ENCODE assay signal across 33 cellular contexts in genomic region chr14:93316716-93317115, GRCh38. TPM values are rescaled to one million over a fixed set of nuclear protein-coding genes. Genes with fewer than 3 reads are reported as not detected.
A peak's percentile ranks its signal among the peaks of the same experiment; 100 is the strongest.
DNase-seq lines count a peak whose midpoint lies in the region; ATAC-seq and TF ChIP-seq lines count a peak whose summit lies in the region.
"Had no signal": no experiment of that assay in that cellular context is flagged by ENCODE, and none has a peak within 500 bp of the region (broad histone marks: within the 10 kb centered on the region; RNA-seq: fewer than 3 reads in every experiment).

No MANE protein-coding gene starts in this region.

- H3K23ac ChIP-seq in mesenchymal stem cell (ENCODE audit: low read length in 2 of 2) = no peak overlapping the region

- peaks cover 3% of the 10 kb centered on the region for H3K79me1 ChIP-seq in mesenchymal stem cell (replicated peaks; ENCODE audit: low read length, poor library complexity, severe bottlenecking)

- intact Hi-C loops in MCF 10A (cut with micrococcal nuclease) (no loop called here), mammary epithelial cell (cut with micrococcal nuclease) (no loop called here)

- no peak overlapping the region for H3K9ac ChIP-seq in mammary epithelial cell (ENCODE audit: insufficient read depth, low read length)
- no peak overlapping the region for H3K9ac ChIP-seq in mesenchymal stem cell (ENCODE audit: low read length)

- no peak overlapping the region for H3K4me3 Mint-ChIP-seq in MCF 10A (ENCODE audit: unreplicated experiment)
- H3K4me3 Mint-ChIP-seq: activated CD8-positive, alpha-beta T cell treated with anti-CD3 and anti-CD28 coated beads for 36 hours; activated naive CD4-positive, alpha-beta T cell treated with anti-CD3 and anti-CD28 coated beads for 36 hours; CD4-positive, alpha-beta T cell; mesothelial cell of epicardium had no signal

- peaks cover 38% of the 10 kb centered on the region for H3K4me1 Mint-ChIP-seq in MCF 10A (ENCODE audit: insufficient read depth, unreplicated experiment)

- H4K91ac ChIP-seq in mesenchymal stem cell (ENCODE audit: low read length) = no peak overlapping the region

- no peaks in the 10 kb centered on the region for H3K9me3 ChIP-seq in mammary epithelial cell (replicated peaks; ENCODE audit: insufficient read depth, low read length)
- H3K9me3 ChIP-seq in mesenchymal stem cell (ENCODE audit: control insufficient read depth, low read length) = no peaks in the 10 kb centered on the region
- H3K9me3 ChIP-seq: prostate gland, upper lobe of left lung had no signal

- DNase-seq in MCF 10A (ENCODE audit: unreplicated experiment) (no peak), mammary epithelial cell (no peak), RPMI7951 (ENCODE audit: low read depth) (peak; percentile 11), mesenchymal stem cell (no peak), omental fat pad (ENCODE audit: low spot score) (no peak), medulla oblongata (ENCODE audit: extremely low spot score) (no peak), NCI-H2107 (lab: John Stamatoyannopoulos, UW) (no peak)
- DNase-seq: 8988T; activated CD8-positive, alpha-beta memory T cell treated with anti-CD3 and anti-CD28 coated beads, Interleukin-2, amount 50 U/mL, for 48 hours; activated CD8-positive, alpha-beta T cell treated with anti-CD3 and anti-CD28 coated beads for 36 hours; activated naive CD4-positive, alpha-beta T cell treated with anti-CD3 and anti-CD28 coated beads for 36 hours; AML-193; amniotic stem cell; CD4-positive, alpha-beta T cell; effector CD8-positive, alpha-beta T cell; HCEC 1CT; MV-4-11; NCI-H146; NCI-H446 treated with DMSO at 0.1 percent for 48 hours; NCI-H774; SIG-M5; stimulated activated CD4-positive, alpha-beta T cell treated with anti-CD3 and anti-CD28 coated beads, Interleukin-15, amount 100 ng/mL, for 24 hours; stimulated activated CD4-positive, alpha-beta T cell treated with anti-CD3 and anti-CD28 coated beads, Interleukin-4, amount 100 ng/mL, for 4 hours; substantia nigra; SW 1271 had no signal

- H2BK120ac ChIP-seq in mesenchymal stem cell (ENCODE audit: low read depth, low read length) = no peak overlapping the region

- H2BK5ac ChIP-seq in mesenchymal stem cell (ENCODE audit: low read depth, low read length, poor library complexity, severe bottlenecking) = no peak overlapping the region

- H3K36me3 Mint-ChIP-seq in MCF 10A (ENCODE audit: insufficient read depth, unreplicated experiment) = peaks cover 3% of the 10 kb centered on the region

- peak overlapping the region; percentile 90 for H3K27ac Mint-ChIP-seq in MCF 10A (ENCODE audit: low read depth, unreplicated experiment)
- H3K27ac Mint-ChIP-seq: activated CD8-positive, alpha-beta T cell treated with anti-CD3 and anti-CD28 coated beads for 36 hours; activated naive CD4-positive, alpha-beta T cell treated with anti-CD3 and anti-CD28 coated beads for 36 hours; CD4-positive, alpha-beta T cell; mesothelial cell of epicardium had no signal

- BruUV-seq in MCF 10A (replicated peaks; lab: Mats Ljungman, UMichigan) (no TSS peak), mammary epithelial cell (replicated peaks; lab: Mats Ljungman, UMichigan) (no TSS peak)

- no peak for ATAC-seq in omental fat pad (ENCODE audit: low FRiP score)
- ATAC-seq in GM21447 (IDR thresholded peaks at IDR 0.05; ENCODE audit: unreplicated experiment) = no peak
- ATAC-seq: activated CD8-positive, alpha-beta T cell treated with anti-CD3 and anti-CD28 coated beads for 36 hours; sciatic nerve had no signal

- no peak overlapping the region for H3K4me3 ChIP-seq in mammary epithelial cell (replicated peaks in 1 of 3; ENCODE audit: insufficient read depth in 1 of 3, low read depth in 2 of 3, low read length in 3 of 3)
- no peak overlapping the region for H3K4me3 ChIP-seq in mesenchymal stem cell (ENCODE audit: insufficient read depth in 1 of 2, low read depth in 1 of 2, low read length in 2 of 2)
- H3K4me3 ChIP-seq: prostate gland, upper lobe of left lung had no signal

- H4K20me1 ChIP-seq in mammary epithelial cell (ENCODE audit: insufficient read depth, low read length) = peaks cover 2% of the 10 kb centered on the region

- POLR2A ChIA-PET in MCF 10A (lab: Yijun Ruan, JAX) = interaction anchor here (1.1 to 2.6 kb wide), 3 partner anchors 14 to 25 kb away, joined by 3 to 33 read pairs (median 5); partner anchors contain the start of gene BTBD7

- peaks cover 23% of the 10 kb centered on the region for H3K4me1 ChIP-seq in mammary epithelial cell (ENCODE audit: insufficient read depth, low read length)
- H3K4me1 ChIP-seq in mesenchymal stem cell (ENCODE audit: control insufficient read depth, insufficient read depth, low read depth, low read length) = peaks cover 8% of the 10 kb centered on the region

- H3K4ac ChIP-seq in mesenchymal stem cell (ENCODE audit: low read depth in 1 of 2, low read length in 2 of 2) = no peak overlapping the region

- H4K8ac ChIP-seq in mesenchymal stem cell (ENCODE audit: low read length) = no peak overlapping the region

- no peak overlapping the region for H3K4me2 ChIP-seq in mammary epithelial cell (ENCODE audit: insufficient read depth, low read depth, low read length)
- no peak overlapping the region for H3K4me2 ChIP-seq in mesenchymal stem cell (ENCODE audit: low read length, poor library complexity, severe bottlenecking)

- no peak overlapping the region for H2BK12ac ChIP-seq in mesenchymal stem cell (ENCODE audit: low read length in 2 of 2)

- H2AFZ ChIP-seq in mammary epithelial cell (ENCODE audit: low read depth, low read length) (no peak overlapping the region), mesenchymal stem cell (ENCODE audit: low read depth, low read length) (no peak overlapping the region)

- H3K27me3 ChIP-seq in mammary epithelial cell (ENCODE audit: insufficient read depth, low read length) (no peaks in the 10 kb centered on the region), mesenchymal stem cell (ENCODE audit: control insufficient read depth in 1 of 2, insufficient read depth in 1 of 2, low read length in 2 of 2) (no peaks in the 10 kb centered on the region)
- H3K27me3 ChIP-seq: upper lobe of left lung had no signal

- H3K36me3 ChIP-seq in mammary epithelial cell (ENCODE audit: insufficient read depth, low read length) = no peaks in the 10 kb centered on the region
- H3K36me3 ChIP-seq in mesenchymal stem cell (ENCODE audit: control insufficient read depth in 1 of 2, insufficient read depth in 2 of 2, low read depth in 1 of 2, low read length in 2 of 2) = no peaks in the 10 kb centered on the region
- H3K36me3 ChIP-seq: prostate gland, upper lobe of left lung had no signal

- no peak overlapping the region for H3K18ac ChIP-seq in mesenchymal stem cell (ENCODE audit: low read depth in 1 of 2, low read length in 2 of 2)

- H3K27me3 Mint-ChIP-seq in MCF 10A (ENCODE audit: insufficient read depth, unreplicated experiment) = no peaks in the 10 kb centered on the region
- H3K27me3 Mint-ChIP-seq: activated CD8-positive, alpha-beta T cell treated with anti-CD3 and anti-CD28 coated beads for 36 hours; CD4-positive, alpha-beta T cell had no signal

- CTCF ChIA-PET in MCF 10A (lab: Yijun Ruan, JAX) (interaction anchor here (0.6 kb wide), 1 partner anchor 226 kb away, joined by 3 read pairs; no protein-coding TSS in a partner anchor), mammary epithelial cell (lab: Charles Lee; ENCODE audit: low non-redundant PET) (interaction anchor here (0.8 kb wide), 1 partner anchor 82 kb away, joined by 7 read pairs; no protein-coding TSS in a partner anchor)

- dilution Hi-C loops in mammary epithelial cell (cut with HindIII; ENCODE audit: low sequenced_read_pairs) = no loop called here

- no peaks in the 10 kb centered on the region for H3K9me3 Mint-ChIP-seq in MCF 10A (ENCODE audit: unreplicated experiment)
- H3K9me3 Mint-ChIP-seq: activated CD8-positive, alpha-beta T cell treated with anti-CD3 and anti-CD28 coated beads for 36 hours; activated naive CD4-positive, alpha-beta T cell treated with anti-CD3 and anti-CD28 coated beads for 36 hours; CD4-positive, alpha-beta T cell; mesothelial cell of epicardium had no signal

- no peak overlapping the region for H3K27ac ChIP-seq in mammary epithelial cell (ENCODE audit: insufficient read depth, low read depth, low read length)
- H3K27ac ChIP-seq in mesenchymal stem cell (ENCODE audit: low read length, poor library complexity, severe bottlenecking) = peak overlapping the region; percentile 5
- H3K27ac ChIP-seq: prostate gland, upper lobe of left lung had no signal

- no peak for TF ChIP-seq CTCF in MCF 10A (IDR thresholded peaks at IDR 0.05; ENCODE audit: unreplicated experiment)
- TF ChIP-seq CTCF in mammary epithelial cell (conservative IDR thresholded peaks at IDR 0.05 in 1 of 2, IDR thresholded peaks at IDR 0.05 in 1 of 2; ENCODE audit: extremely low read depth in 1 of 2, insufficient read depth in 1 of 2, low read depth in 1 of 2, low read length in 2 of 2) = no peak
- TF ChIP-seq CTCF in omental fat pad (IDR thresholded peaks at IDR 0.05) = no peak

- peaks cover 92% of the 10 kb centered on the region for H3K79me2 ChIP-seq in mammary epithelial cell (ENCODE audit: insufficient read depth, low read length)

- H2AK5ac ChIP-seq in mesenchymal stem cell (ENCODE audit: low read length, severe bottlenecking) = no peak overlapping the region

- no peak overlapping the region for H3K14ac ChIP-seq in mesenchymal stem cell (ENCODE audit: low read length in 2 of 2)

- in situ Hi-C loops in mammary epithelial cell (cut with MboI; ENCODE audit: low sequenced_read_pairs in 2 of 2) = no loop called here

- WGBS in mammary epithelial cell (ENCODE audit: low coverage, missing lambda C conversion rate) = 80% methylated on average over 4 of the region's 4 CpGs
- 99% methylated on average over 3 of the region's 4 CpGs for WGBS in mesenchymal stem cell

- no peak overlapping the region for H2BK15ac ChIP-seq in mesenchymal stem cell (ENCODE audit: low read depth, poor library complexity, severe bottlenecking)

RNA-seq across cellular contexts. Expression of gene BTBD7, which starts 16.1 kb away (rescaled TPM):
- total RNA-seq in MCF 10A (2022) (32.5 and 45.4 TPM in 2 replicates), mammary epithelial cell (10 to 100 TPM; 41.0 to 56.6 TPM), omental fat pad (10 to 100 TPM; 20.5 to 34.0 (median 25.7) TPM)
- 24.2 TPM for polyA plus RNA-seq in mammary epithelial cell
- 45.8 TPM for polyA minus RNA-seq in mammary epithelial cell
- total RNA-seq in RPMI7951 (2014; rRNA removed; shearing (Covaris generic)) = 9.5 and 11.3 TPM in 2 replicates
- polyA plus RNA-seq in mesenchymal stem cell (2013, experiment 1 of 2) = 26.1 TPM
- 22.8 TPM for polyA plus RNA-seq in mesenchymal stem cell (2013, experiment 2 of 2)

RNA-seq across cellular contexts. Expression of gene COX8C, which starts 30.3 kb away (rescaled TPM):
- total RNA-seq in MCF 10A (2022) (not detected in 2 replicates), mammary epithelial cell (not detected), omental fat pad (not detected)
- polyA plus RNA-seq in mammary epithelial cell = not detected
- not detected for polyA minus RNA-seq in mammary epithelial cell
- total RNA-seq in RPMI7951 (2014; rRNA removed; shearing (Covaris generic)) = not detected in 2 replicates
- polyA plus RNA-seq in mesenchymal stem cell (2013, experiment 1 of 2) = not detected
- not detected for polyA plus RNA-seq in mesenchymal stem cell (2013, experiment 2 of 2)
- total RNA-seq: activated CD8-positive, alpha-beta T cell treated with anti-CD3 and anti-CD28 coated beads for 36 hours; CD4-positive, alpha-beta T cell; epithelial cell of proximal tubule; fibroblast of villous mesenchyme; left lobe of liver; sciatic nerve; upper lobe of left lung had no signal
